ENCODE assay signal across 30 cellular contexts in the genomic region with DNA sequence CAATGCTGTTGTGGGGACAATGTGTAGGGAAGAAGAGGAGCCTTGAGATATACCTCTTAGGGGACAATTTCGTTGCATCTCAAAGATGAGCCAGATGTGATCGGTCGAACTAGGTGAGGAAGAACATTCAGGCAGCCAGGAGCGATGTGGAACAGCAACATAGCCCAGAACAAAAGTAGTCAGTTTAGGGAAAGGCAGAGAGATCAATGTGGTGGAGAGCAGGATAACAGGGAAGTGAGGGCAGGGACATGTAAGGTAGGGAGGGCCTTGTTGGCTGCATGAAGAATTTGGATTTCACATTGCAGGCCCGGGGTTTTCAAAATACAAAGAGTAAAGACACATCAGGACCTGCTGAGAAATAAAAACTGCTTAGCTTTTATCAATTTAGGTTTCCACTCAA. TPM values are rescaled to one million over a fixed set of nuclear protein-coding genes. Genes with fewer than 3 reads are reported as not detected.
"Had no signal": no experiment of that assay in that cellular context is flagged by ENCODE, and none has a peak within 500 bp of the region (broad histone marks: within the 10 kb centered on the region; RNA-seq: fewer than 3 reads in every experiment).

No MANE protein-coding gene starts in this region.

- H3K4me3 ChIP-seq: esophagus squamous epithelium, gastrocnemius medialis, heart right ventricle, left lung, lower lobe of right lung, mucosa of descending colon had no signal

- H3K27me3 Mint-ChIP-seq: dendritic cell treated with granulocyte-macrophage colony-stimulating factor and Interleukin-4, amounts not matched to agents 40 ng/mL and 50 ng/mL, for 4 days; effector memory CD8-positive, alpha-beta T cell had no signal

- H3K36me3 Mint-ChIP-seq: mesothelial cell of epicardium; naive B cell; naive thymus-derived CD8-positive, alpha-beta T cell had no signal

- H3K36me3 ChIP-seq: esophagus squamous epithelium, gastrocnemius medialis, heart right ventricle, left lung, lower lobe of right lung had no signal

- FAIRE-seq: colon, endometrium, islet of Langerhans, keratinocyte had no signal

- H3K9me3 Mint-ChIP-seq: dendritic cell treated with granulocyte-macrophage colony-stimulating factor and Interleukin-4, amounts not matched to agents 40 ng/mL and 50 ng/mL, for 4 days; endodermal cell; mesothelial cell of epicardium; naive B cell; naive thymus-derived CD8-positive, alpha-beta T cell had no signal

- H3K27ac ChIP-seq: epithelial cell of prostate, esophagus squamous epithelium, gastrocnemius medialis, heart right ventricle, left lung, lower lobe of right lung had no signal

- H3K4me3 Mint-ChIP-seq: dendritic cell treated with granulocyte-macrophage colony-stimulating factor and Interleukin-4, amounts not matched to agents 40 ng/mL and 50 ng/mL, for 4 days; effector memory CD8-positive, alpha-beta T cell; endodermal cell; mesothelial cell of epicardium; naive B cell; naive thymus-derived CD8-positive, alpha-beta T cell had no signal

- H3K4me1 ChIP-seq: gastrocnemius medialis, left lung had no signal

- H3K27me3 ChIP-seq: esophagus squamous epithelium, gastrocnemius medialis, heart right ventricle, left lung had no signal

- H3K27ac Mint-ChIP-seq: dendritic cell treated with granulocyte-macrophage colony-stimulating factor and Interleukin-4, amounts not matched to agents 40 ng/mL and 50 ng/mL, for 4 days; effector memory CD8-positive, alpha-beta T cell; endodermal cell; mesothelial cell of epicardium; naive thymus-derived CD8-positive, alpha-beta T cell had no signal

- DNase-seq: cortex of kidney; effector CD8-positive, alpha-beta T cell; effector memory CD8-positive, alpha-beta T cell; endodermal cell; erythroblast; esophagus squamous epithelium; foreskin fibroblast; foreskin melanocyte; gastrocnemius medialis; glutamatergic neuron; head of caudate nucleus; heart right ventricle; hippocampal formation; left cardiac atrium; left lung; left ventricle myocardium superior; lower lobe of right lung; mucosa of descending colon; naive B cell; naive thymus-derived CD8-positive, alpha-beta T cell had no signal

- ATAC-seq: effector memory CD8-positive, alpha-beta T cell; esophagus mucosa; gastrocnemius medialis; heart right ventricle; left cardiac atrium; left lung; left ventricle myocardium superior; lower lobe of right lung; mucosa of descending colon; naive thymus-derived CD8-positive, alpha-beta T cell had no signal

- H3K9me3 ChIP-seq: esophagus squamous epithelium, gastrocnemius medialis, heart right ventricle, left lung, lower lobe of right lung, mucosa of descending colon had no signal

RNA-seq across cellular contexts. Expression of gene MACC1, which starts 29.1 kb away (rescaled TPM):
- total RNA-seq: dermis microvascular lymphatic vessel endothelial cell, gastrocnemius medialis, glomerular endothelial cell had no signal
- polyA plus RNA-seq: naive thymus-derived CD8-positive, alpha-beta T cell had no signal
